ENCODE assay signal across 1 cellular context in the genomic region with DNA sequence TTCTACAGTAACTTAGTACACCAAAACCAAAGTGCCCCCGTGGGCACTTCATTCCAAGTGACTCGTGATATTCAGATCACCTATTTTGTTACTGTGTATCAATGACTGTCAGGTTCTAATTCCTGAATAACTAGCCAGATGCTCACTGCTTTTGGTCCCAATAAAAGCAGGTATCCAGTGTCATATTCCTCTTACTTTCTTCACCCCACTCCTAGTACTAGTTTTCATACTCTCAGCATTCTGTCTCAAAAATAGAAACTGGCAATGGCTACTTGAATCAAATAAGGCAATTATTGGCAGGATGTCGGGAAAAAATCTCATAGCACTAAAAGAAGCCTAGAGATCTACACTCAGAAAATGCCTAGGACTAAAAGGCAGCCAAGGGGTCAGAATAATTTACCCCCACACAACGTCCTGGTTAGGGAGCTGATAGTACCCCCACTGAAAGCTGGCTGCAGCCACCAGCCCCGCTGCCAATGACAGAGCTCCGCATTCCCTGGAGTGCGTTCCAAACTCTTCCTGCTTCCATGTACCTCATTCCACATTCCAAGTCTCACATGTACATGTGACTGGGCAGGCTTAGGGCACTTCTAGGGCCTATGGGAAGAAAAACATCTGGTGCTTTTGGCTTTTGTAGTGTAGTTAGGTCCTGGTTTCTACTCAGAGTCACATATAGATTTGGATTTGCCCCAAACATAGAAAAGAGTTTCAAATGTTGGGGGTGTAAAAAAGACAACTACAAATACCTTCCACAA.
TF ChIP-seq lines count a peak whose summit lies in the region.

No MANE protein-coding gene starts in this region.

TF ChIP-seq in HepG2, 621 proteins besides CTCF, POLR2A, EP300 and RAD21:
- TF ChIP-seq, protein P1, sequence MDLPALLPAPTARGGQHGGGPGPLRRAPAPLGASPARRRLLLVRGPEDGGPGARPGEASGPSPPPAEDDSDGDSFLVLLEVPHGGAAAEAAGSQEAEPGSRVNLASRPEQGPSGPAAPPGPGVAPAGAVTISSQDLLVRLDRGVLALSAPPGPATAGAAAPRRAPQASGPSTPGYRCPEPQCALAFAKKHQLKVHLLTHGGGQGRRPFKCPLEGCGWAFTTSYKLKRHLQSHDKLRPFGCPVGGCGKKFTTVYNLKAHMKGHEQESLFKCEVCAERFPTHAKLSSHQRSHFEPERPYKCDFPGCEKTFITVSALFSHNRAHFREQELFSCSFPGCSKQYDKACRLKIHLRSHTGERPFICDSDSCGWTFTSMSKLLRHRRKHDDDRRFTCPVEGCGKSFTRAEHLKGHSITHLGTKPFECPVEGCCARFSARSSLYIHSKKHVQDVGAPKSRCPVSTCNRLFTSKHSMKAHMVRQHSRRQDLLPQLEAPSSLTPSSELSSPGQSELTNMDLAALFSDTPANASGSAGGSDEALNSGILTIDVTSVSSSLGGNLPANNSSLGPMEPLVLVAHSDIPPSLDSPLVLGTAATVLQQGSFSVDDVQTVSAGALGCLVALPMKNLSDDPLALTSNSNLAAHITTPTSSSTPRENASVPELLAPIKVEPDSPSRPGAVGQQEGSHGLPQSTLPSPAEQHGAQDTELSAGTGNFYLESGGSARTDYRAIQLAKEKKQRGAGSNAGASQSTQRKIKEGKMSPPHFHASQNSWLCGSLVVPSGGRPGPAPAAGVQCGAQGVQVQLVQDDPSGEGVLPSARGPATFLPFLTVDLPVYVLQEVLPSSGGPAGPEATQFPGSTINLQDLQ (CRISPR knock-in tag; IDR thresholded peaks at IDR 0.05): no peak
- TF ChIP-seq CC2D1A (CRISPR knock-in tag; IDR thresholded peaks at IDR 0.05) (no peak), REXO4 (CRISPR knock-in tag; IDR thresholded peaks at IDR 0.05; ENCODE audit: borderline replicate concordance) (no peak), ARID3A (IDR thresholded peaks at IDR 0.05; ENCODE audit: low read depth, low read length) (no peak)
- TF ChIP-seq, protein P2, sequence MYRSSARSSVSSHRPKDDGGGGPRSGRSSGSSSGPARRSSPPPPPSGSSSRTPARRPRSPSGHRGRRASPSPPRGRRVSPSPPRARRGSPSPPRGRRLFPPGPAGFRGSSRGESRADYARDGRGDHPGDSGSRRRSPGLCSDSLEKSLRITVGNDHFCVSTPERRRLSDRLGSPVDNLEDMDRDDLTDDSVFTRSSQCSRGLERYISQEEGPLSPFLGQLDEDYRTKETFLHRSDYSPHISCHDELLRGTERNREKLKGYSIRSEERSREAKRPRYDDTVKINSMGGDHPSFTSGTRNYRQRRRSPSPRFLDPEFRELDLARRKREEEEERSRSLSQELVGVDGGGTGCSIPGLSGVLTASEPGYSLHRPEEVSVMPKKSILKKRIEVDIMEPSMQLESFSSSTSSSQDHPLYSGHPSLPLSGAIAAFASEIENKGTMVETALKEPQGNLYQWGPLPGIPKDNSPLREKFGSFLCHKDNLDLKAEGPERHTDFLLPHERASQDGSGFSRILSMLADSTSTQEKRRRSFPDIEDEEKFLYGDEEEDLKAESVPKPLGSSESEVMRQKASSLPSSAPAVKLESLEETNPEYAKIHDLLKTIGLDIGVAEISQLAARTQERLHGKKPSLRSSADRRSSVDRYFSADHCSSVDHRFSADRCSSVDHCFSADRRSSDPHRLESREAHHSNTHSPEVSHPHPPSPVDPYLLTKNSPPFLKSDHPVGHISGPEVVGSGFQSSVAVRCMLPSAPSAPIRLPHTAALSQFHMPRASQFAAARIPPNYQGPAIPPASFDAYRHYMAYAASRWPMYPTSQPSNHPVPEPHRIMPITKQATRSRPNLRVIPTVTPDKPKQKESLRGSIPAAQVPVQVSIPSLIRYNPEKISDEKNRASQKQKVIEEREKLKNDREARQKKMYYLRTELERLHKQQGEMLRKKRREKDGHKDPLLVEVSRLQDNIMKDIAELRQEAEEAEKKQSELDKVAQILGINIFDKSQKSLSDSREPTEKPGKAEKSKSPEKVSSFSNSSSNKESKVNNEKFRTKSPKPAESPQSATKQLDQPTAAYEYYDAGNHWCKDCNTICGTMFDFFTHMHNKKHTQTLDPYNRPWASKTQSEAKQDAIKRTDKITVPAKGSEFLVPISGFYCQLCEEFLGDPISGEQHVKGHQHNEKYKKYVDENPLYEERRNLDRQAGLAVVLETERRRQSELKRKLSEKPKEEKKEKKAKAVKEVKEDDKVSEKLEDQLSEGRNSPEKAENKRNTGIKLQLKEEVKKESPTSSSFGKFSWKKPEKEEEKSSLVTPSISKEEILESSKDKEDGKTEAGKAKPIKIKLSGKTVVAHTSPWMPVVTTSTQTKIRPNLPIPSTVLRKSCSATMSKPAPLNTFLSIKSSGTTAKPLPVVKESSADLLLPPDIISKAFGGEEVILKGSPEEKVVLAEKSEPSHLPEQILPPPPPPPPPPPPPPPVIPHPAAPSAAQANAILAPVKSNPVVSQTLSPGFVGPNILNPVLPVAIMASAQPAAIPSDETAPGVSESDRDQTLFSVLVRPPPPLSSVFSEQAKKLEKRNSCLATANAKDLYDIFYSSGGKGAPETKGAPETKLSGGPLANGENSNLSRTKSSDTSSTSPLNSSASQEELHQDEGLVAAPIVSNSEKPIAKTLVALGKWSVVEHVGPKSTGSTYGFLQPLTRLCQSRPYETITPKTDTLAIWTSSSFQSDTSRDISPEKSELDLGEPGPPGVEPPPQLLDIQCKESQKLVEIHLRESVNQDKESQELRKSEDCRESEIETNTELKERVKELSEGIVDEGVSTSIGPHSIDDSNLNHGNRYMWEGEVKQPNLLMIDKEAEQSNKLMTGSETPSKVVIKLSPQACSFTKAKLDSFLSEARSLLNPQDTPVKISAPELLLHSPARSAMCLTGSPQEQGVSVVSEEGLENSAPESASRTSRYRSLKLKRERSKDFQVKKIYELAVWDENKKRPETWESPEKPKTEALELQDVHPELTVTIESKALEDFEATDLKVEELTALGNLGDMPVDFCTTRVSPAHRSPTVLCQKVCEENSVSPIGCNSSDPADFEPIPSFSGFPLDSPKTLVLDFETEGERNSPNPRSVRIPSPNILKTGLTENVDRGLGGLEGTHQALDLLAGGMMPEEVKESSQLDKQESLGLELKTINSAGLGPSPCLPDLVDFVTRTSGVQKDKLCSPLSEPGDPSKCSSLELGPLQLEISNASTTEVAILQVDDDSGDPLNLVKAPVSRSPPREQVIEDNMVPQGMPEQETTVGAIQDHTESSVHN (CRISPR knock-in tag; IDR thresholded peaks at IDR 0.05): no peak
